Comparison of ENCODE assay signal across 1 cellular context in the genomic region with DNA sequence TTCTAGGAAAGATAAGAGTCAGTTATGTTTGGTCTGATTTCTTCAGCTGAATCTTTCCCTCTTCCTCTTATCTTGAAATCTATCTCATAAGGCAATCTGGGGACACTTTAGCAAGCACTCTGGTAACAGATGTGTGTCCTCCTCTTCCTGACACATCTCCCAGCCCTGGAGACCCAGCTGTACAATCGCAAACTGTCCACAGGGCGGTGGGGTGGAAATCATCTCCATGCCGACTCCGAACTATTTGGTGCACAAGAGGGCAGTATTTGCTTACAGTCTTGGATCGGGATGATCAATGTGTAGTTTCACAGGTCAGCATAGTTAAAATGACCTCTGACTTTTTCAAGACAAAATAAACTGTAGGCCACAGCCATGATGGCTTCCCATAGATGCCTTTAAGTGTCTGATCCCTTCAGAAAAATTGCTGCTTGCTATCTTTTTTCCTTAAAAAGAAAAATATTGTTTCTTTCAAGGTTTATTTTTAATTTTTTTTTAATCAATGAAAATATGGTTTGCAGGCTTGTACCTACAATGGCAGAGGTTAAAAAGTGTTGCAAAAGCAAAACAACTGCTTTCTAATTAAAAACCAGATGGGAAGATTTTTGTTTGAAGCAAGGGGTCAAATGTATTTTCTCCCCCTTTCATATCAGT.
TF ChIP-seq lines count a peak whose summit lies in the region.

No MANE protein-coding gene starts in this region.

TF ChIP-seq in K562, 482 proteins besides CTCF, POLR2A, EP300 and RAD21 (continued from another document):
- TF ChIP-seq NEUROD1 (IDR thresholded peaks at IDR 0.05; ENCODE audit: borderline replicate concordance, low read depth, low read length, partially characterized antibody) (no peak), ARNT (IDR thresholded peaks at IDR 0.05) (no peak), ARID2 (IDR thresholded peaks at IDR 0.05) (peak; percentile 40; the same call in 1 of the 2 replicates), FOXK2 (conservative IDR thresholded peaks at IDR 0.05 in 1 of 2, IDR thresholded peaks at IDR 0.05 in 1 of 2; ENCODE audit: low read depth in 2 of 2) (peak in 1 of 2 experiments; percentile 50; a peak in 1 of 4 replicates), STAT5B (CRISPR knock-in tag; IDR thresholded peaks at IDR 0.05) (no peak), NR2C2 (CRISPR knock-in tag; IDR thresholded peaks at IDR 0.05) (peak; percentile 70), NR2C2 (tag; IDR thresholded peaks at IDR 0.05) (peak; percentile 82), RFX1 (IDR thresholded peaks at IDR 0.05) (peak; percentile 19; the same call in 1 of the 2 replicates), SMARCA4 (IDR thresholded peaks at IDR 0.05) (peak; percentile 62), ZC3H11A (IDR thresholded peaks at IDR 0.05; ENCODE audit: low read depth, low read length) (no peak), NR2C1 (IDR thresholded peaks at IDR 0.05) (peak; percentile 70; the same call in 1 of the 2 replicates), NR2C1 (tag; IDR thresholded peaks at IDR 0.05) (peak; percentile 83), HDAC6 (IDR thresholded peaks at IDR 0.05; ENCODE audit: low read depth, low read length) (no peak), PHF8 (IDR thresholded peaks at IDR 0.05; ENCODE audit: borderline replicate concordance, low read length) (no peak), SRSF9 (IDR thresholded peaks at IDR 0.05; ENCODE audit: borderline replicate concordance, low read depth, low read length) (no peak), MEIS2 (IDR thresholded peaks at IDR 0.05; ENCODE audit: partially characterized antibody) (peak; percentile 13), CTBP1 (IDR thresholded peaks at IDR 0.05; ENCODE audit: borderline replicate concordance) (0 out of 2 replicates have a peak, but pooled peaks have one; percentile 15), MCM5 (IDR thresholded peaks at IDR 0.05; ENCODE audit: low read depth) (no peak), MAFK (IDR thresholded peaks at IDR 0.05; ENCODE audit: low read length) (peak; percentile 36; the same call in 1 of the 2 replicates), STAG1 (CRISPR knock-in tag; IDR thresholded peaks at IDR 0.05; ENCODE audit: borderline replicate concordance) (peak; percentile 59; the same call in 1 of the 2 replicates), MAZ (CRISPR knock-in tag; conservative IDR thresholded peaks at IDR 0.05 in 1 of 2, IDR thresholded peaks at IDR 0.05 in 1 of 2) (peak in 1 of 2 experiments; percentile 38; a peak in 1 of 4 replicates), JUND (IDR thresholded peaks at IDR 0.05; ENCODE audit: borderline replicate concordance, low read depth, low read length) (peak; percentile 47; the same call in 1 of the 2 replicates), JUND (tag; IDR thresholded peaks at IDR 0.05; ENCODE audit: borderline replicate concordance, low read depth, low read length) (no peak; the same call in 2 of the 3 replicates), SP1 (CRISPR knock-in tag; IDR thresholded peaks at IDR 0.05) (0 out of 2 replicates have a peak, but pooled peaks have one; percentile 32), SMC3 (conservative IDR thresholded peaks at IDR 0.05; ENCODE audit: insufficient read depth, low read depth, low read length) (peak; percentile 65)
- TF ChIP-seq, protein P1, sequence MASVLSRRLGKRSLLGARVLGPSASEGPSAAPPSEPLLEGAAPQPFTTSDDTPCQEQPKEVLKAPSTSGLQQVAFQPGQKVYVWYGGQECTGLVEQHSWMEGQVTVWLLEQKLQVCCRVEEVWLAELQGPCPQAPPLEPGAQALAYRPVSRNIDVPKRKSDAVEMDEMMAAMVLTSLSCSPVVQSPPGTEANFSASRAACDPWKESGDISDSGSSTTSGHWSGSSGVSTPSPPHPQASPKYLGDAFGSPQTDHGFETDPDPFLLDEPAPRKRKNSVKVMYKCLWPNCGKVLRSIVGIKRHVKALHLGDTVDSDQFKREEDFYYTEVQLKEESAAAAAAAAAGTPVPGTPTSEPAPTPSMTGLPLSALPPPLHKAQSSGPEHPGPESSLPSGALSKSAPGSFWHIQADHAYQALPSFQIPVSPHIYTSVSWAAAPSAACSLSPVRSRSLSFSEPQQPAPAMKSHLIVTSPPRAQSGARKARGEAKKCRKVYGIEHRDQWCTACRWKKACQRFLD (CRISPR knock-in tag; IDR thresholded peaks at IDR 0.05) = 0 out of 2 replicates have a peak, but pooled peaks have one; percentile 32
- TF ChIP-seq, protein P2, sequence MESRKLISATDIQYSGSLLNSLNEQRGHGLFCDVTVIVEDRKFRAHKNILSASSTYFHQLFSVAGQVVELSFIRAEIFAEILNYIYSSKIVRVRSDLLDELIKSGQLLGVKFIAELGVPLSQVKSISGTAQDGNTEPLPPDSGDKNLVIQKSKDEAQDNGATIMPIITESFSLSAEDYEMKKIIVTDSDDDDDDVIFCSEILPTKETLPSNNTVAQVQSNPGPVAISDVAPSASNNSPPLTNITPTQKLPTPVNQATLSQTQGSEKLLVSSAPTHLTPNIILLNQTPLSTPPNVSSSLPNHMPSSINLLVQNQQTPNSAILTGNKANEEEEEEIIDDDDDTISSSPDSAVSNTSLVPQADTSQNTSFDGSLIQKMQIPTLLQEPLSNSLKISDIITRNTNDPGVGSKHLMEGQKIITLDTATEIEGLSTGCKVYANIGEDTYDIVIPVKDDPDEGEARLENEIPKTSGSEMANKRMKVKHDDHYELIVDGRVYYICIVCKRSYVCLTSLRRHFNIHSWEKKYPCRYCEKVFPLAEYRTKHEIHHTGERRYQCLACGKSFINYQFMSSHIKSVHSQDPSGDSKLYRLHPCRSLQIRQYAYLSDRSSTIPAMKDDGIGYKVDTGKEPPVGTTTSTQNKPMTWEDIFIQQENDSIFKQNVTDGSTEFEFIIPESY (CRISPR knock-in tag; IDR thresholded peaks at IDR 0.05) = peak; percentile 21; the same call in 1 of the 2 replicates
- TF ChIP-seq, protein P3, sequence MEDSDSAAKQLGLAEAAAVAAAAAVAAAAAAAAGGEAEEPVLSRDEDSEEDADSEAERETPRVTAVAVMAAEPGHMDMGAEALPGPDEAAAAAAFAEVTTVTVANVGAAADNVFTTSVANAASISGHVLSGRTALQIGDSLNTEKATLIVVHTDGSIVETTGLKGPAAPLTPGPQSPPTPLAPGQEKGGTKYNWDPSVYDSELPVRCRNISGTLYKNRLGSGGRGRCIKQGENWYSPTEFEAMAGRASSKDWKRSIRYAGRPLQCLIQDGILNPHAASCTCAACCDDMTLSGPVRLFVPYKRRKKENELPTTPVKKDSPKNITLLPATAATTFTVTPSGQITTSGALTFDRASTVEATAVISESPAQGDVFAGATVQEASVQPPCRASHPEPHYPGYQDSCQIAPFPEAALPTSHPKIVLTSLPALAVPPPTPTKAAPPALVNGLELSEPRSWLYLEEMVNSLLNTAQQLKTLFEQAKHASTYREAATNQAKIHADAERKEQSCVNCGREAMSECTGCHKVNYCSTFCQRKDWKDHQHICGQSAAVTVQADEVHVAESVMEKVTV (CRISPR knock-in tag; IDR thresholded peaks at IDR 0.05) = peak; percentile 69
- TF ChIP-seq, protein P4, sequence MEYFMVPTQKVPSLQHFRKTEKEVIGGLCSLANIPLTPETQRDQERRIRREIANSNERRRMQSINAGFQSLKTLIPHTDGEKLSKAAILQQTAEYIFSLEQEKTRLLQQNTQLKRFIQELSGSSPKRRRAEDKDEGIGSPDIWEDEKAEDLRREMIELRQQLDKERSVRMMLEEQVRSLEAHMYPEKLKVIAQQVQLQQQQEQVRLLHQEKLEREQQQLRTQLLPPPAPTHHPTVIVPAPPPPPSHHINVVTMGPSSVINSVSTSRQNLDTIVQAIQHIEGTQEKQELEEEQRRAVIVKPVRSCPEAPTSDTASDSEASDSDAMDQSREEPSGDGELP (CRISPR knock-in tag; IDR thresholded peaks at IDR 0.05; ENCODE audit: borderline replicate concordance) = peak; percentile 63
- TF ChIP-seq, protein P5, sequence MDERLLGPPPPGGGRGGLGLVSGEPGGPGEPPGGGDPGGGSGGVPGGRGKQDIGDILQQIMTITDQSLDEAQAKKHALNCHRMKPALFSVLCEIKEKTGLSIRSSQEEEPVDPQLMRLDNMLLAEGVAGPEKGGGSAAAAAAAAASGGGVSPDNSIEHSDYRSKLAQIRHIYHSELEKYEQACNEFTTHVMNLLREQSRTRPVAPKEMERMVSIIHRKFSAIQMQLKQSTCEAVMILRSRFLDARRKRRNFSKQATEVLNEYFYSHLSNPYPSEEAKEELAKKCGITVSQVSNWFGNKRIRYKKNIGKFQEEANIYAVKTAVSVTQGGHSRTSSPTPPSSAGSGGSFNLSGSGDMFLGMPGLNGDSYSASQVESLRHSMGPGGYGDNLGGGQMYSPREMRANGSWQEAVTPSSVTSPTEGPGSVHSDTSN (CRISPR knock-in tag; IDR thresholded peaks at IDR 0.05; ENCODE audit: low read depth) = no peak
- TF ChIP-seq, protein P5 (tag; conservative IDR thresholded peaks at IDR 0.05; ENCODE audit: low read depth) = 0 out of 2 replicates have a peak, but pooled peaks have one; percentile 13
- TF ChIP-seq, protein P6, sequence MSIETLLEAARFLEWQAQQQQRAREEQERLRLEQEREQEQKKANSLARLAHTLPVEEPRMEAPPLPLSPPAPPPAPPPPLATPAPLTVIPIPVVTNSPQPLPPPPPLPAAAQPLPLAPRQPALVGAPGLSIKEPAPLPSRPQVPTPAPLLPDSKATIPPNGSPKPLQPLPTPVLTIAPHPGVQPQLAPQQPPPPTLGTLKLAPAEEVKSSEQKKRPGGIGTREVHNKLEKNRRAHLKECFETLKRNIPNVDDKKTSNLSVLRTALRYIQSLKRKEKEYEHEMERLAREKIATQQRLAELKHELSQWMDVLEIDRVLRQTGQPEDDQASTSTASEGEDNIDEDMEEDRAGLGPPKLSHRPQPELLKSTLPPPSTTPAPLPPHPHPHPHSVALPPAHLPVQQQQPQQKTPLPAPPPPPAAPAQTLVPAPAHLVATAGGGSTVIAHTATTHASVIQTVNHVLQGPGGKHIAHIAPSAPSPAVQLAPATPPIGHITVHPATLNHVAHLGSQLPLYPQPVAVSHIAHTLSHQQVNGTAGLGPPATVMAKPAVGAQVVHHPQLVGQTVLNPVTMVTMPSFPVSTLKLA (conservative IDR thresholded peaks at IDR 0.05) = peak in 1 of 2 experiments; percentile 43; a peak in 1 of 4 replicates
- TF ChIP-seq, protein P7, sequence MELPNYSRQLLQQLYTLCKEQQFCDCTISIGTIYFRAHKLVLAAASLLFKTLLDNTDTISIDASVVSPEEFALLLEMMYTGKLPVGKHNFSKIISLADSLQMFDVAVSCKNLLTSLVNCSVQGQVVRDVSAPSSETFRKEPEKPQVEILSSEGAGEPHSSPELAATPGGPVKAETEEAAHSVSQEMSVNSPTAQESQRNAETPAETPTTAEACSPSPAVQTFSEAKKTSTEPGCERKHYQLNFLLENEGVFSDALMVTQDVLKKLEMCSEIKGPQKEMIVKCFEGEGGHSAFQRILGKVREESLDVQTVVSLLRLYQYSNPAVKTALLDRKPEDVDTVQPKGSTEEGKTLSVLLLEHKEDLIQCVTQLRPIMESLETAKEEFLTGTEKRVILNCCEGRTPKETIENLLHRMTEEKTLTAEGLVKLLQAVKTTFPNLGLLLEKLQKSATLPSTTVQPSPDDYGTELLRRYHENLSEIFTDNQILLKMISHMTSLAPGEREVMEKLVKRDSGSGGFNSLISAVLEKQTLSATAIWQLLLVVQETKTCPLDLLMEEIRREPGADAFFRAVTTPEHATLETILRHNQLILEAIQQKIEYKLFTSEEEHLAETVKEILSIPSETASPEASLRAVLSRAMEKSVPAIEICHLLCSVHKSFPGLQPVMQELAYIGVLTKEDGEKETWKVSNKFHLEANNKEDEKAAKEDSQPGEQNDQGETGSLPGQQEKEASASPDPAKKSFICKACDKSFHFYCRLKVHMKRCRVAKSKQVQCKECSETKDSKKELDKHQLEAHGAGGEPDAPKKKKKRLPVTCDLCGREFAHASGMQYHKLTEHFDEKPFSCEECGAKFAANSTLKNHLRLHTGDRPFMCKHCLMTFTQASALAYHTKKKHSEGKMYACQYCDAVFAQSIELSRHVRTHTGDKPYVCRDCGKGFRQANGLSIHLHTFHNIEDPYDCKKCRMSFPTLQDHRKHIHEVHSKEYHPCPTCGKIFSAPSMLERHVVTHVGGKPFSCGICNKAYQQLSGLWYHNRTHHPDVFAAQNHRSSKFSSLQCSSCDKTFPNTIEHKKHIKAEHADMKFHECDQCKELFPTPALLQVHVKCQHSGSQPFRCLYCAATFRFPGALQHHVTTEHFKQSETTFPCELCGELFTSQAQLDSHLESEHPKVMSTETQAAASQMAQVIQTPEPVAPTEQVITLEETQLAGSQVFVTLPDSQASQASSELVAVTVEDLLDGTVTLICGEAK (IDR thresholded peaks at IDR 0.05) = 0 out of 2 replicates have a peak, but pooled peaks have one; percentile 10
- TF ChIP-seq, protein P7 (CRISPR knock-in tag; IDR thresholded peaks at IDR 0.05) = no peak
